16 cellular contexts compared by ENCODE assay signal in the genomic region with DNA sequence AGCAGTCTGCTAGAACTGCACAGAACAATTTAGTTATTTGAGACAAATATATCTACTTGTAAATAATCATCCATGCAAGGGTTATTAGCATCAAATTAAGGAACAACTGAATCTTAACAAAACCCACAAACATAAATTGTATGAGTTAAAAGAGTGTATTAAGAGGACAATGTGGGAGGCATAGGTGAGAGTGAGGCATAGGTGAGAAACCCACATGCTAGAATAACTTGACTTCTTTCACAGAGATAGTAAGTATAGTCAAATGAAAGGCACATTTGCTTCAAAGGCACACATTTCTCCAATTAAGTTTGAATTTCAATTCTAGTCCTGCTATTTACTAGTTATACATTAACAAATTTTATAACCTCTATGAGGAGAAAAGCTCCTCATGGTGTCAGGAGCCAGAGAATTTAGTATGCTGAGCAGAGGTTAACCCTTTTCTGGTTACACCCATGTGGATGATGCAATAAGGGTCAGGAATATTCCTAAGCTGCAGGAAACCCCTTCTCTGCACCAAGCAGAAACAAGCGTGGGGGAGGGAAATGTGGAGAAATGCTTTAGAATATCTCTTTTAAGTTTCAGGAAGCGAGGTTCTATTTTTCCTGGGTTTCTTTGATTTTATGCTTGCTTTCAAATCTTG.
DNase-seq lines count a peak whose midpoint lies in the region; ATAC-seq and TF ChIP-seq lines count a peak whose summit lies in the region.
"Had no signal": no experiment of that assay in that cellular context is flagged by ENCODE, and none has a peak within 500 bp of the region (broad histone marks: within the 10 kb centered on the region; RNA-seq: fewer than 3 reads in every experiment).

No MANE protein-coding gene starts in this region.

- WGBS in mesendoderm (ENCODE audit: extremely low coverage, insufficient coverage, low lambda C conversion rate): no CpG with 5 or more reads among the region's 2 CpGs
- 71 to 77% methylated on average over 2 of the region's 2 CpGs for WGBS in heart right ventricle, 2 donors

- no peak overlapping the region for H3K9ac ChIP-seq in mesendoderm (ENCODE audit: low read length)
- H3K9ac ChIP-seq: BLaER1 treated with 17β-estradiol and CSF1 and Interleukin-3, amounts not matched to agents 10 nM and 100 nM had no signal

- H2BK120ac ChIP-seq in mesendoderm (ENCODE audit: low read depth, low read length): no peak overlapping the region

- ATAC-seq in effector memory CD8-positive, alpha-beta T cell (replicated peaks): peak; percentile 27
- ATAC-seq in heart right ventricle (no peak), GM21717 (IDR thresholded peaks at IDR 0.05; ENCODE audit: unreplicated experiment) (no peak)
- ATAC-seq: A549 had no signal

- H3K4ac ChIP-seq in mesendoderm (ENCODE audit: low read depth, low read length): no peak overlapping the region

- H3K56ac ChIP-seq in mesendoderm (ENCODE audit: low read length): no peak overlapping the region

- no peaks in the 10 kb centered on the region for H3K79me2 ChIP-seq in mesendoderm (ENCODE audit: control insufficient read depth, insufficient read depth, low read length)

- H3K4me2 ChIP-seq in mesendoderm (ENCODE audit: low read length): no peak overlapping the region
- H3K4me2 ChIP-seq: A549; BLaER1 treated with 17β-estradiol and CSF1 and Interleukin-3, amounts not matched to agents 10 nM and 100 nM had no signal

- no peak overlapping the region for H3K4me3 Mint-ChIP-seq in effector memory CD8-positive, alpha-beta T cell
- H3K4me3 Mint-ChIP-seq: CD8-positive, alpha-beta memory T cell had no signal

- DNase-seq in HuH-7 (ENCODE audit: low spot score) (peak; percentile 15), mesendoderm (peak; percentile 15), heart right ventricle (no peak)
- no peak for DNase-seq in effector memory CD8-positive, alpha-beta T cell
- no peak for DNase-seq in activated CD8-positive, alpha-beta memory T cell treated with anti-CD3 and anti-CD28 coated beads, Interleukin-2, amount 50 U/mL, for 4 hours
- DNase-seq: CD8-positive, alpha-beta memory T cell; NCI-H1436; NCI-H2029; NCI-H2171 treated with DMSO at 0.1 percent for 48 hours; NCI-H446 treated with DMSO at 0.1 percent for 48 hours; NCI-H82 had no signal

- H2AK5ac ChIP-seq in mesendoderm (ENCODE audit: low read length): no peak overlapping the region

- no peaks in the 10 kb centered on the region for H3K79me1 ChIP-seq in mesendoderm (ENCODE audit: low read length)

- no peak overlapping the region for H2BK15ac ChIP-seq in mesendoderm (replicated peaks; ENCODE audit: low read depth)

- intact Hi-C loops in heart right ventricle (cut with DNase I): no loop called here

- H3K27ac ChIP-seq in 22Rv1 (0 out of 2 replicates have a peak overlapping the region, but pooled peaks have one; percentile 24), mesendoderm (ENCODE audit: low read depth, low read length) (no peak overlapping the region), heart right ventricle (no peak overlapping the region)
- H3K27ac ChIP-seq: A549; BLaER1 treated with 17β-estradiol and CSF1 and Interleukin-3, amounts not matched to agents 10 nM and 100 nM had no signal

- H3K27me3 Mint-ChIP-seq in effector memory CD8-positive, alpha-beta T cell: no peaks in the 10 kb centered on the region
- H3K27me3 Mint-ChIP-seq: CD8-positive, alpha-beta memory T cell had no signal

- H3K4me1 ChIP-seq in mesendoderm (ENCODE audit: control insufficient read depth, low read depth, low read length) (no peaks in the 10 kb centered on the region), heart right ventricle (no peaks in the 10 kb centered on the region)
- H3K4me1 ChIP-seq: A549; BLaER1 treated with 17β-estradiol and CSF1 and Interleukin-3, amounts not matched to agents 10 nM and 100 nM; HAP-1 had no signal

- H3K4me3 ChIP-seq in mesendoderm (ENCODE audit: low read length): no peak overlapping the region
- no peak overlapping the region for H3K4me3 ChIP-seq in heart right ventricle
- H3K4me3 ChIP-seq: A549; BLaER1 treated with 17β-estradiol and CSF1 and Interleukin-3, amounts not matched to agents 10 nM and 100 nM; HAP-1 had no signal

- H4K8ac ChIP-seq in mesendoderm (ENCODE audit: low read depth, low read length): no peak overlapping the region

- H3K23ac ChIP-seq in mesendoderm (ENCODE audit: low read length): no peak overlapping the region

- no peak overlapping the region for H3K27ac Mint-ChIP-seq in effector memory CD8-positive, alpha-beta T cell
- H3K27ac Mint-ChIP-seq: CD8-positive, alpha-beta memory T cell had no signal

- H3K36me3 ChIP-seq in mesendoderm (ENCODE audit: control insufficient read depth, insufficient read depth, low read length) (no peaks in the 10 kb centered on the region), heart right ventricle (no peaks in the 10 kb centered on the region)
- H3K36me3 ChIP-seq: BLaER1 treated with 17β-estradiol and CSF1 and Interleukin-3, amounts not matched to agents 10 nM and 100 nM; HAP-1 had no signal

- no peaks in the 10 kb centered on the region for H3K9me3 ChIP-seq in heart right ventricle
- H3K9me3 ChIP-seq: A549; BLaER1 treated with 17β-estradiol and CSF1 and Interleukin-3, amounts not matched to agents 10 nM and 100 nM; HAP-1 had no signal

- H3K4me1 Mint-ChIP-seq in effector memory CD8-positive, alpha-beta T cell (ENCODE audit: low read depth in 2 of 2): peaks cover 0 to 2% of the 10 kb centered on the region in 2 donors

- TF ChIP-seq CTCF in 22Rv1 (IDR thresholded peaks at IDR 0.05) (no peak), heart right ventricle (IDR thresholded peaks at IDR 0.05) (no peak)

- no peaks in the 10 kb centered on the region for H3K36me3 Mint-ChIP-seq in effector memory CD8-positive, alpha-beta T cell (ENCODE audit: insufficient read depth)
- H3K36me3 Mint-ChIP-seq: CD8-positive, alpha-beta memory T cell had no signal

- no peaks in the 10 kb centered on the region for H3K27me3 ChIP-seq in mesendoderm (ENCODE audit: insufficient read depth, low read length, poor library complexity)
- H3K27me3 ChIP-seq in heart right ventricle: no peaks in the 10 kb centered on the region
- H3K27me3 ChIP-seq: BLaER1 treated with 17β-estradiol and CSF1 and Interleukin-3, amounts not matched to agents 10 nM and 100 nM had no signal

- no peak overlapping the region for H4K5ac ChIP-seq in mesendoderm (ENCODE audit: low read length)

- H2BK5ac ChIP-seq in mesendoderm (ENCODE audit: low read length): no peak overlapping the region

- H3K18ac ChIP-seq in mesendoderm (ENCODE audit: low read length): no peak overlapping the region

- no peaks in the 10 kb centered on the region for H3K9me3 Mint-ChIP-seq in effector memory CD8-positive, alpha-beta T cell
- H3K9me3 Mint-ChIP-seq: CD8-positive, alpha-beta memory T cell had no signal

Comparison
In these comparisons a context has a peak if more than half of its experiments do, and no peak if none do; other contexts are left out.
1. DNase-seq: peak in HuH-7 (single experiment) and mesendoderm (single experiment); none in effector memory CD8-positive, alpha-beta T cell (0 of 3), heart right ventricle (0 of 2) and activated CD8-positive, alpha-beta memory T cell treated with anti-CD3 and anti-CD28 coated beads, Interleukin-2, amount 50 U/mL, for 4 hours (single experiment).